Comparison of ENCODE assay signal across 19 cellular contexts in the genomic region with DNA sequence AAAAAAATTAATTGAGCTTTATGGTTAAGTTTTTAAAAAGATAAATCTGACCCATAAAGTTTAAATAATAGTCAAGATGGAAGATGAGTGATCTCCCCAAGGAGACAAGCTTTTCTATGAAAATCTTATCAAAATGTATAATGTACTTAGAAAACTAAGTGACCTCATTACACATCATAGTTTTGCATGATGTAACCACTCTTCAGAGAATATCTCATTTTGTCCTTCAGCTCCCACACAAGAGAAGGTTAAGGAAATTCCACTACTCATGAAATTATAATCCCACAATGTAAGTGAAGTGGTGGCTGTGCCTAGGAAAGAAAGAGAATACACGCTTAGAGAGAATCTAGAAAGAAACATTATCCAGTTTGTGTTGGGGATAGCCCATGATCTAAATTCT.
"Had no signal": no experiment of that assay in that cellular context is flagged by ENCODE, and none has a peak within 500 bp of the region (broad histone marks: within the 10 kb centered on the region; RNA-seq: fewer than 3 reads in every experiment).

No MANE protein-coding gene starts in this region.

- H3K36me3 ChIP-seq: gastrocnemius medialis had no signal

- H3K9me3 Mint-ChIP-seq: dendritic cell treated with granulocyte-macrophage colony-stimulating factor and Interleukin-4, amounts not matched to agents 40 ng/mL and 50 ng/mL, for 4 days; immature natural killer cell had no signal

- H3K27ac ChIP-seq: heart right ventricle, spleen, tibial nerve had no signal

- H3K27ac Mint-ChIP-seq: dendritic cell treated with granulocyte-macrophage colony-stimulating factor and Interleukin-4, amounts not matched to agents 40 ng/mL and 50 ng/mL, for 4 days; nephron progenitor cell had no signal

- H3K4me3 Mint-ChIP-seq: dendritic cell treated with granulocyte-macrophage colony-stimulating factor and Interleukin-4, amounts not matched to agents 40 ng/mL and 50 ng/mL, for 4 days; immature natural killer cell; nephron progenitor cell had no signal

- H3K27me3 Mint-ChIP-seq: dendritic cell treated with granulocyte-macrophage colony-stimulating factor and Interleukin-4, amounts not matched to agents 40 ng/mL and 50 ng/mL, for 4 days had no signal

- H3K27me3 ChIP-seq: gastrocnemius medialis, heart right ventricle, spleen, tibial nerve had no signal

- DNase-seq: activated CD4-positive, alpha-beta T cell treated with anti-CD3 and anti-CD28 coated beads, Interleukin-2, amount 50 U/mL, for 48 hours; activated naive CD4-positive, alpha-beta T cell treated with anti-CD3 and anti-CD28 coated beads, Interleukin-2, amount 50 U/mL, for 16 hours; amniotic stem cell; effector CD8-positive, alpha-beta T cell; gastrocnemius medialis; heart right ventricle; immature natural killer cell; kidney glomerular epithelial cell; left ventricle myocardium superior; nephron progenitor cell; occipital lobe; posterior cingulate gyrus; spleen; stimulated activated CD4-positive, alpha-beta T cell treated with anti-CD3 and anti-CD28 coated beads, Interleukin-4, amount 100 ng/mL, for 4 hours; stimulated activated naive CD4-positive, alpha-beta T cell; substantia nigra; T-helper 2 cell had no signal

- ATAC-seq: gastrocnemius medialis, heart right ventricle, left ventricle myocardium superior had no signal

- H3K9me3 ChIP-seq: gastrocnemius medialis, tibial nerve had no signal

- H3K4me3 ChIP-seq: gastrocnemius medialis, heart right ventricle, spleen, tibial nerve had no signal
